ENCODE assay signal across 27 cellular contexts in the genomic region with DNA sequence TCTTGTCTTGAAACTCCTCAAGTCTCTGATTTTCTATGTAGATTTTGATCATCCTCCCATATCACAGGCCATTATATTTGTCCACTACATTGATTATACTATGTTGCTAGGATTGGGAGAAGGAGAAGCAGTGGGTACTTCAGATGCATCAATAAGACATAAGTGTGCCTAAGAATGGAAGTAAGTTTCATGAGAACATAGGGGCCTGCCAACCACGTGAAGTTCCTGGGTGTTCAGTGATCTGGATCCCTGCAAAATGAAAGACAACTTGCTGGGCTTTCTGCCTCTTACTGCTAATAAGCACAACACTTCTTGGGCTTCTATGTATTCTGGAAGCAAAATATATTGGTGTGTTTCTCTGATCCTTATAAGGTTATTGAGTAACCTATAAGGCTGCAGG.
"Had no signal": no experiment of that assay in that cellular context is flagged by ENCODE, and none has a peak within 500 bp of the region (broad histone marks: within the 10 kb centered on the region; RNA-seq: fewer than 3 reads in every experiment).

No MANE protein-coding gene starts in this region.

- H3K27me3 Mint-ChIP-seq: activated CD4-positive, alpha-beta T cell treated with anti-CD3 and anti-CD28 coated beads, Interleukin-2, amount 10 ng/mL, durations not matched to agents 7 days and 5 days; activated CD8-positive, alpha-beta T cell treated with anti-CD3 and anti-CD28 coated beads for 36 hours; activated T-helper 17 cell treated with anti-CD3 and anti-CD28 coated beads, Interleukin-2, amount 50 U/mL, for 72 hours; central memory CD8-positive, alpha-beta T cell had no signal

- H3K27ac Mint-ChIP-seq: activated CD4-positive, alpha-beta T cell treated with anti-CD3 and anti-CD28 coated beads, Interleukin-2, amount 10 ng/mL, durations not matched to agents 7 days and 5 days; activated CD8-positive, alpha-beta T cell treated with anti-CD3 and anti-CD28 coated beads for 36 hours; activated naive CD8-positive, alpha-beta T cell; activated T-helper 17 cell treated with anti-CD3 and anti-CD28 coated beads, Interleukin-2, amount 50 U/mL, for 72 hours; dendritic cell treated with granulocyte-macrophage colony-stimulating factor and Interleukin-4, amounts not matched to agents 40 ng/mL and 50 ng/mL, for 4 days; endodermal cell had no signal

- H3K4me3 ChIP-seq: coronary artery, dorsolateral prefrontal cortex had no signal

- ATAC-seq: activated CD8-positive, alpha-beta T cell treated with anti-CD3 and anti-CD28 coated beads for 36 hours; activated T-cell treated with anti-CD3 and anti-CD28 coated beads, Interleukin-2, amount 50 U/mL, for 4 hours; activated T-helper 17 cell treated with anti-CD3 and anti-CD28 coated beads, Interleukin-2, amount 50 U/mL, for 72 hours; esophagus mucosa had no signal

- H3K9me3 Mint-ChIP-seq: activated CD4-positive, alpha-beta T cell treated with anti-CD3 and anti-CD28 coated beads, Interleukin-2, amount 10 ng/mL, durations not matched to agents 7 days and 5 days; activated CD8-positive, alpha-beta T cell treated with anti-CD3 and anti-CD28 coated beads for 36 hours; activated T-cell treated with anti-CD3 and anti-CD28 coated beads, Interleukin-2, amount 50 U/mL, for 4 hours; activated T-helper 17 cell treated with anti-CD3 and anti-CD28 coated beads, Interleukin-2, amount 50 U/mL, for 72 hours; central memory CD8-positive, alpha-beta T cell; endodermal cell had no signal

- H3K4me3 Mint-ChIP-seq: activated CD4-positive, alpha-beta T cell treated with anti-CD3 and anti-CD28 coated beads, Interleukin-2, amount 10 ng/mL, durations not matched to agents 7 days and 5 days; activated CD8-positive, alpha-beta T cell treated with anti-CD3 and anti-CD28 coated beads for 36 hours; activated naive CD8-positive, alpha-beta T cell; activated T-cell treated with anti-CD3 and anti-CD28 coated beads, Interleukin-2, amount 50 U/mL, for 4 hours; activated T-helper 17 cell treated with anti-CD3 and anti-CD28 coated beads, Interleukin-2, amount 50 U/mL, for 72 hours; central memory CD8-positive, alpha-beta T cell; dendritic cell treated with granulocyte-macrophage colony-stimulating factor and Interleukin-4, amounts not matched to agents 40 ng/mL and 50 ng/mL, for 4 days; endodermal cell had no signal

- H3K36me3 ChIP-seq: brain microvascular endothelial cell had no signal

- DNase-seq: activated CD4-positive, alpha-beta T cell treated with anti-CD3 and anti-CD28 coated beads for 4 hours; activated CD4-positive, alpha-beta T cell treated with anti-CD3 and anti-CD28 coated beads, Interleukin-2, amount 10 ng/mL, durations not matched to agents 7 days and 5 days; activated CD4-positive, alpha-beta T cell treated with anti-CD3 and anti-CD28 coated beads, Interleukin-2, amount 50 U/mL, for 48 hours; activated CD4-positive, CD25-positive, alpha-beta regulatory T cell; activated CD4-positive, CD25-positive, alpha-beta regulatory T cell treated with anti-CD3 and anti-CD28 coated beads, Interleukin-2, amount 50 U/mL, for 72 hours; activated CD8-positive, alpha-beta memory T cell treated with anti-CD3 and anti-CD28 coated beads for 24 hours; activated CD8-positive, alpha-beta T cell treated with anti-CD3 and anti-CD28 coated beads for 36 hours; activated effector memory CD4-positive, alpha-beta T cell treated with Interleukin-2 at 50 U/mL for 16 hours; activated gamma-delta T cell treated with Interleukin-2 at 50 U/mL for 16 hours; activated naive CD4-positive, alpha-beta T cell treated with anti-CD3 and anti-CD28 coated beads, Interleukin-2, amount 50 U/mL, for 16 hours; activated naive CD4-positive, alpha-beta T cell treated with Interleukin-2 at 50 U/mL for 16 hours; activated T-cell treated with anti-CD3 and anti-CD28 coated beads, Interleukin-2, amount 50 U/mL, for 4 hours; amniotic stem cell; anterior cingulate cortex; brain microvascular endothelial cell; dorsolateral prefrontal cortex; effector memory CD4-positive, alpha-beta T cell; endodermal cell; foreskin fibroblast; head of caudate nucleus; T-helper 2 cell had no signal

- H3K27ac ChIP-seq: brain microvascular endothelial cell, coronary artery, dorsolateral prefrontal cortex had no signal

- H3K27me3 ChIP-seq: brain microvascular endothelial cell, dorsolateral prefrontal cortex had no signal

- H3K36me3 Mint-ChIP-seq: activated naive CD8-positive, alpha-beta T cell had no signal
